8 cellular contexts compared by ENCODE assay signal in genomic region chr7:87886875-87887274, GRCh38. TPM values are rescaled to one million over a fixed set of nuclear protein-coding genes. Genes with fewer than 3 reads are reported as not detected.
DNase-seq lines count a peak whose midpoint lies in the region; ATAC-seq, FAIRE-seq and TF ChIP-seq lines count a peak whose summit lies in the region.

No MANE protein-coding gene starts in this region.

- H3K27me3 ChIP-seq in PC-3 (ENCODE audit: low read length) (no peaks in the 10 kb centered on the region), thoracic aorta (replicated peaks; ENCODE audit: insufficient read depth) (no peaks in the 10 kb centered on the region)

- POLR2A ChIA-PET in PC-3 (lab: Charles Lee; ENCODE audit: unreplicated experiment): interaction anchor here (0.6 kb wide), 1 partner anchor 39 kb away, joined by 4 read pairs; no protein-coding TSS in a partner anchor

- CTCF ChIA-PET in PC-3 (lab: Charles Lee): no interaction called here

- BruUV-seq in PC-3 (replicated peaks; lab: Mats Ljungman, UMichigan): no TSS peak

- FAIRE-seq in GM12892 (lab: Jason Lieb, UNC): no peak

- no peak for TF ChIP-seq POLR2A in GM12892 (IDR thresholded peaks at IDR 0.05; ENCODE audit: low read depth, low read length)

- H3K4me1 ChIP-seq in PC-3 (ENCODE audit: insufficient read depth, low read length): no peaks in the 10 kb centered on the region
- no peaks in the 10 kb centered on the region for H3K4me1 ChIP-seq in thoracic aorta (ENCODE audit: control insufficient read depth in 1 of 2, low read depth in 2 of 2)

- no peaks in the 10 kb centered on the region for H3F3A ChIP-seq in PC-3 (ENCODE audit: low read length, unreplicated experiment)

- H4K20me1 ChIP-seq in PC-3 (ENCODE audit: low read length): 0 out of 2 replicates have a peak, but pooled peaks cover 3% of the 10 kb centered on the region

- H3K36me3 ChIP-seq in PC-3 (ENCODE audit: low read depth, low read length) (peaks cover 45% of the 10 kb centered on the region), thoracic aorta (no peaks in the 10 kb centered on the region)

- DNase-seq in NCI-H2196 (lab: John Stamatoyannopoulos, UW; ENCODE audit: unreplicated experiment) (peak; percentile 34), NCI-H2196 treated with DMSO at 0.1 percent for 48 hours (lab: John Stamatoyannopoulos, UW; ENCODE audit: unreplicated experiment) (no peak), PC-3 (peak; percentile 68), fibroblast of the aortic adventitia (ENCODE audit: low read depth) (peak; percentile 76), thoracic aorta (ENCODE audit: low spot score) (no peak), GM12892 (ENCODE audit: insufficient read length) (no peak)

- no peak overlapping the region for H3K4me2 ChIP-seq in PC-3 (ENCODE audit: low read length)

- H3K9me3 ChIP-seq in PC-3 (ENCODE audit: low read length): no peaks in the 10 kb centered on the region
- H3K9me3 ChIP-seq in thoracic aorta: no peaks in the 10 kb centered on the region

- TF ChIP-seq CTCF in PC-3 (conservative IDR thresholded peaks at IDR 0.05; ENCODE audit: low read depth, low read length) (peak; percentile 64), fibroblast of the aortic adventitia (IDR thresholded peaks at IDR 0.05; ENCODE audit: insufficient read depth, low read length) (peak; percentile 33), thoracic aorta (IDR thresholded peaks at IDR 0.05) (peak; percentile 47)

- H3K9ac ChIP-seq in PC-3 (ENCODE audit: low read length): no peak overlapping the region

- H3K4me3 ChIP-seq in PC-3 (ENCODE audit: low read length): no peak overlapping the region
- no peak overlapping the region for H3K4me3 ChIP-seq in fibroblast of the aortic adventitia (ENCODE audit: low read depth, low read length)
- H3K4me3 ChIP-seq in thoracic aorta: no peak overlapping the region

- ATAC-seq in PC-3: no peak
- no peak for ATAC-seq in thoracic aorta (ENCODE audit: insufficient number of reproducible peaks, low FRiP score, low read depth)
- no peak for ATAC-seq in GM21367 (IDR thresholded peaks at IDR 0.05; ENCODE audit: unreplicated experiment)
- no peak for ATAC-seq in HG03045 (IDR thresholded peaks at IDR 0.05; ENCODE audit: unreplicated experiment)

- H2AFZ ChIP-seq in PC-3 (ENCODE audit: low read length): no peak overlapping the region

- intact Hi-C loops in PC-3 (cut with micrococcal nuclease): loop anchor here (1.0 to 10.0 kb wide), 4 partner anchors 90 to 462 kb away; no protein-coding TSS in a partner anchor

- H3K9me2 ChIP-seq in PC-3 (replicated peaks; ENCODE audit: low read length): no peaks in the 10 kb centered on the region

- peaks cover 33% of the 10 kb centered on the region for H3K79me2 ChIP-seq in PC-3 (ENCODE audit: low read length)

- H3K27ac ChIP-seq in PC-3 (ENCODE audit: low read length) (no peak overlapping the region), thoracic aorta (no peak overlapping the region)

RNA-seq across cellular contexts. Expression of gene DBF4, which starts 10.6 kb away (rescaled TPM):
- total RNA-seq in PC-3 (2014; rRNA removed): 21.4 and 37.5 TPM in 2 replicates
- total RNA-seq in fibroblast of the aortic adventitia (ENCODE audit: low replicate concordance): 7.0 and 38.8 TPM in 2 replicates
- 10 to 100 TPM in 1 of 2 donors, 1 to 10 TPM in 1; 7.3 to 12.6 TPM for total RNA-seq in thoracic aorta
- 44.3 TPM for polyA plus RNA-seq in GM12892 (2012; ENCODE audit: missing spikeins)

RNA-seq across cellular contexts. Expression of gene SLC25A40, which starts 10.7 kb away (rescaled TPM):
- 4.5 and 5.2 TPM in 2 replicates for total RNA-seq in PC-3 (2014; rRNA removed)
- total RNA-seq in fibroblast of the aortic adventitia (ENCODE audit: low replicate concordance): 6.9 and 22.9 TPM in 2 replicates
- 10 to 100 TPM; 13.5 to 15.9 TPM for total RNA-seq in thoracic aorta
- polyA plus RNA-seq in GM12892 (2012; ENCODE audit: missing spikeins): 28.4 TPM

RNA-seq across cellular contexts. Expression of gene ADAM22, which starts 47.2 kb away (rescaled TPM):
- total RNA-seq in PC-3 (2014; rRNA removed): 4.4 and 5.9 TPM in 2 replicates
- total RNA-seq in fibroblast of the aortic adventitia (ENCODE audit: low replicate concordance): 1.3 and 2.4 TPM in 2 replicates
- total RNA-seq in thoracic aorta: 1 to 10 TPM; 5.0 to 5.4 TPM
- polyA plus RNA-seq in GM12892 (2012; ENCODE audit: missing spikeins): 8.5 TPM

Comparison
In these comparisons a context has a peak if more than half of its experiments do, and no peak if none do; other contexts are left out.
1. DNase-seq: peak in NCI-H2196 (single experiment), PC-3 (single experiment) and fibroblast of the aortic adventitia (single experiment); none in NCI-H2196 treated with DMSO at 0.1 percent for 48 hours (single experiment), thoracic aorta (single experiment) and GM12892 (single experiment).
2. Peak in every context shown above with its lines, with median percentiles within 50 percentile points of each other: CTCF ChIP-seq.